In the genomic region with DNA sequence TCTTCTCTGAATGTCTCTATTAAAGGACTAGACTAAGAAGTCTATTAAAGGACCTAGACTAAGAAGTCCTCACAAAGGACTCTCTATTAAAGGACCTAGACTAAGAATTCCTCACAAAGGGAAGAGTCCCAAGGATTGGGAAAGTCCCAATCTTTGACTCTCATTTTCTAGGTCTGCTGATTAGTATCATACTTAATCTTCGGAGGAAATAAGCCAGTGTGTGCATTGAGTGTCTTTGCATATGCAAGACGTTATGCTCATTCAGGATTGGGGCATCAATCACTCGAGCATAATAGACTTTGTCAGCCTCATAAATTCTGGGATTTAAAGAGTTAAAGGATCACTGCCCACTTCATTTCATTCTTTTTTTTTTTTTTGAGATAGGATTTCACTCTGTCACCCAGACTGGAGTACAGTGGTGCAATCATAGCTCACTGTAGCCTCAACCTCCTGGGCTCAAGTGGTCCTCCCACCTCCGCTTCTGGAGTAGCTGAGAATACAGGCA, we compare ENCODE assay signal across 14 cellular contexts.
DNase-seq lines count a peak whose midpoint lies in the region; ATAC-seq and TF ChIP-seq lines count a peak whose summit lies in the region.
"Had no signal": no experiment of that assay in that cellular context is flagged by ENCODE, and none has a peak within 500 bp of the region (broad histone marks: within the 10 kb centered on the region; RNA-seq: fewer than 3 reads in every experiment).

No MANE protein-coding gene starts in this region.

- H3K9me3 Mint-ChIP-seq in MCF 10A (ENCODE audit: unreplicated experiment): no peaks in the 10 kb centered on the region

- CTCF ChIA-PET in MCF 10A (lab: Yijun Ruan, JAX): no interaction called here

- H3K4me3 Mint-ChIP-seq in MCF 10A (ENCODE audit: unreplicated experiment) (peak overlapping the region; percentile 34), T-helper 17 cell (peak overlapping the region; percentile 43)

- H3K27me3 Mint-ChIP-seq in MCF 10A (ENCODE audit: insufficient read depth, unreplicated experiment) (no peaks in the 10 kb centered on the region), T-helper 17 cell (no peaks in the 10 kb centered on the region)

- no TSS peak for BruUV-seq in MCF 10A (replicated peaks; lab: Mats Ljungman, UMichigan)

- 94% methylated on average over 4 of the region's 4 CpGs for WGBS in sigmoid colon, 2 donors

- no peak for TF ChIP-seq EP300 in sigmoid colon (IDR thresholded peaks at IDR 0.05)

- H3K4me3 ChIP-seq in breast epithelium (no peak overlapping the region), sigmoid colon (no peak overlapping the region)
- H3K4me3 ChIP-seq: left lung had no signal

- no peak for TF ChIP-seq POLR2A in breast epithelium (IDR thresholded peaks at IDR 0.05)
- no peak for TF ChIP-seq POLR2A in sigmoid colon (IDR thresholded peaks at IDR 0.05)

- peak overlapping the region; percentile 55 for H3K27ac Mint-ChIP-seq in MCF 10A (ENCODE audit: low read depth, unreplicated experiment)
- peak overlapping the region; percentile 95 for H3K27ac Mint-ChIP-seq in T-helper 17 cell

- intact Hi-C loops in MCF 10A (cut with micrococcal nuclease) (no loop called here), breast epithelium (cut with DNase I; ENCODE audit: low total_unique reads) (no loop called here), sigmoid colon (cut with DNase I) (no loop called here)

- ATAC-seq in T-helper 17 cell (no peak), GM21619 (IDR thresholded peaks at IDR 0.05; ENCODE audit: unreplicated experiment) (no peak)

- H3K4me1 ChIP-seq in breast epithelium (no peaks in the 10 kb centered on the region), sigmoid colon (peaks cover 0 to 55% (median 45%) of the 10 kb centered on the region in 4 donors)

- H3K27me3 ChIP-seq in breast epithelium (no peaks in the 10 kb centered on the region), sigmoid colon (no peaks in the 10 kb centered on the region)
- H3K27me3 ChIP-seq: left lung had no signal

- H3K27ac ChIP-seq in breast epithelium (no peak overlapping the region), epithelial cell of prostate (peak overlapping the region; percentile 64), sigmoid colon (no peak overlapping the region)
- H3K27ac ChIP-seq: left lung, VCaP had no signal

- DNase-seq in MCF 10A (ENCODE audit: unreplicated experiment) (no peak), breast epithelium (ENCODE audit: low spot score in 2 of 2) (no peak), T-helper 17 cell (no peak), epithelial cell of prostate (ENCODE audit: low read depth, low spot score) (no peak), NCI-H187 (lab: John Stamatoyannopoulos, UW) (no peak), sigmoid colon (no peak)
- DNase-seq: amygdala, DMS79, KBM-7, left lung, NCI-H1436, NCI-H446 treated with DMSO at 0.1 percent for 48 hours had no signal

- H3K4me1 Mint-ChIP-seq in MCF 10A (ENCODE audit: insufficient read depth, unreplicated experiment) (peaks cover 22% of the 10 kb centered on the region), T-helper 17 cell (peaks cover 68% of the 10 kb centered on the region)

- H3K36me3 Mint-ChIP-seq in MCF 10A (ENCODE audit: insufficient read depth, unreplicated experiment): peaks cover 22% of the 10 kb centered on the region
- no peaks in the 10 kb centered on the region for H3K36me3 Mint-ChIP-seq in T-helper 17 cell (ENCODE audit: low read depth)

- H3K9me3 ChIP-seq in breast epithelium (no peaks in the 10 kb centered on the region), T-helper 17 cell (ENCODE audit: control insufficient read depth, low read length, poor library complexity, severe bottlenecking) (no peaks in the 10 kb centered on the region), sigmoid colon (no peaks in the 10 kb centered on the region)
- H3K9me3 ChIP-seq: left lung had no signal

- TF ChIP-seq CTCF in MCF 10A (IDR thresholded peaks at IDR 0.05; ENCODE audit: unreplicated experiment) (no peak), breast epithelium (IDR thresholded peaks at IDR 0.05) (no peak), sigmoid colon (IDR thresholded peaks at IDR 0.05) (no peak)

- POLR2A ChIA-PET in MCF 10A (lab: Yijun Ruan, JAX): interaction anchor here (2.0 to 2.5 kb wide), 2 partner anchors 9 to 14 kb away, joined by 6 to 15 read pairs; no protein-coding TSS in a partner anchor

- H3K36me3 ChIP-seq in breast epithelium (no peaks in the 10 kb centered on the region), sigmoid colon (no peaks in the 10 kb centered on the region)
